ENCODE assay signal across 15 cellular contexts in genomic region chr22:24703101-24703500, GRCh38.
DNase-seq lines count a peak whose midpoint lies in the region; ATAC-seq, FAIRE-seq and TF ChIP-seq lines count a peak whose summit lies in the region.
"Had no signal": no experiment of that assay in that cellular context is flagged by ENCODE, and none has a peak within 500 bp of the region (broad histone marks: within the 10 kb centered on the region; RNA-seq: fewer than 3 reads in every experiment).

No MANE protein-coding gene starts in this region.

- no peak overlapping the region for H3K9ac ChIP-seq in IMR-90 (ENCODE audit: low read depth, low read length)

- H3K27me3 ChIP-seq in IMR-90 (ENCODE audit: control insufficient read depth, insufficient read depth, low read length) = no peaks in the 10 kb centered on the region
- H3K27me3 ChIP-seq: uterus had no signal

- no peak for TF ChIP-seq CTCF in IMR-90 (conservative IDR thresholded peaks at IDR 0.05; ENCODE audit: low read depth, low read length)

- H2AFZ ChIP-seq in IMR-90 (replicated peaks; ENCODE audit: low read length, poor library complexity) = peak overlapping the region; percentile 59

- peak overlapping the region; percentile 66 for H2BK120ac ChIP-seq in IMR-90 (ENCODE audit: low read depth, low read length)

- peak overlapping the region; percentile 51; the same call in 1 of the 2 replicates for H2AK5ac ChIP-seq in IMR-90 (ENCODE audit: low read depth, low read length)

- H2BK20ac ChIP-seq in IMR-90 (ENCODE audit: low read depth, low read length) = peak overlapping the region; percentile 88

- H2BK5ac ChIP-seq in IMR-90 (ENCODE audit: low read depth, low read length, poor library complexity, severe bottlenecking) = no peak overlapping the region

- peak overlapping the region; percentile 38 to 61 for H4K8ac ChIP-seq in IMR-90 (ENCODE audit: low read depth in 2 of 2, low read length in 2 of 2)

- H3K4me1 ChIP-seq in IMR-90 (ENCODE audit: control insufficient read depth, insufficient read depth, low read length) = peaks cover 10% of the 10 kb centered on the region
- H3K4me1 ChIP-seq: uterus had no signal

- ATAC-seq in IMR-90 (ENCODE audit: low read depth) (peak; percentile 66), left colon (peak; percentile 92), HG02938 (IDR thresholded peaks at IDR 0.05; ENCODE audit: unreplicated experiment) (no peak), HG03378 (IDR thresholded peaks at IDR 0.05; ENCODE audit: unreplicated experiment) (no peak)
- ATAC-seq: activated CD8-positive, alpha-beta T cell treated with anti-CD3 and anti-CD28 coated beads for 36 hours; T-cell had no signal

- peak overlapping the region; percentile 78 for H4K91ac ChIP-seq in IMR-90 (ENCODE audit: insufficient read depth, low read depth, low read length)

- 0 out of 2 replicates have a peak overlapping the region, but pooled peaks have one; percentile 23 for H3K23ac ChIP-seq in IMR-90 (ENCODE audit: low read depth, low read length)

- in situ Hi-C loops in IMR-90 (cut with MboI; ENCODE audit: low sequenced_read_pairs) = no loop called here

- no TSS peak for BruUV-seq in IMR-90 (replicated peaks; lab: Mats Ljungman, UMichigan)

- DNase-seq in AG08396 (ENCODE audit: low spot score) = peak; percentile 46
- peak; percentile 74 for DNase-seq in IMR-90
- peak; percentile 56 for DNase-seq in amniotic epithelial cell (ENCODE audit: low read depth)
- DNase-seq in left colon = peak; percentile 48 to 67
- no peak for DNase-seq in HTR-8/SVneo (ENCODE audit: insufficient read length, low spot score)
- DNase-seq in GOT3 (lab: John Stamatoyannopoulos, UW) = no peak
- DNase-seq: activated CD8-positive, alpha-beta T cell treated with anti-CD3 and anti-CD28 coated beads for 36 hours; GDM1; kidney glomerular epithelial cell; MV-4-11; T-cell; uterus had no signal

- H3K79me1 ChIP-seq in IMR-90 (ENCODE audit: low read depth in 1 of 2, low read length in 2 of 2) = no peaks in the 10 kb centered on the region

- WGBS in IMR-90 (ENCODE audit: extremely low coverage in 2 of 2, insufficient read length in 1 of 2), 2 experiments = 55% methylated on average over 9 of the region's 11 CpGs; no CpG with 5 or more reads in 1 of the 2 experiments

- no peaks in the 10 kb centered on the region for H3K36me3 ChIP-seq in IMR-90 (ENCODE audit: control insufficient read depth, insufficient read depth, low read length)
- H3K36me3 ChIP-seq: uterus had no signal

- no peak for TF ChIP-seq RAD21 in IMR-90 (IDR thresholded peaks at IDR 0.05; ENCODE audit: low read length)

- H3K9me1 ChIP-seq in IMR-90 (ENCODE audit: insufficient read depth, low read length) = peaks cover 6% of the 10 kb centered on the region

- no peak overlapping the region for H3K14ac ChIP-seq in IMR-90 (replicated peaks; ENCODE audit: low read depth, low read length)

- peak overlapping the region; percentile 51 for H3K4ac ChIP-seq in IMR-90 (ENCODE audit: low read depth, low read length)

- dilution Hi-C loops in IMR-90 (cut with HindIII; ENCODE audit: low sequenced_read_pairs, unreplicated experiment) = no loop called here

- H4K5ac ChIP-seq in IMR-90 (ENCODE audit: low read depth, low read length) = no peak overlapping the region

- no peak overlapping the region for H3K56ac ChIP-seq in IMR-90 (ENCODE audit: extremely low read depth, insufficient read depth, low read length)

- intact Hi-C loops in IMR-90 (cut with micrococcal nuclease) = loop anchor here (2.0 kb wide), 1 partner anchor 26 kb away; no protein-coding TSS in a partner anchor
- intact Hi-C loops in left colon (cut with DNase I, micrococcal nuclease) = no loop called here

- no peaks in the 10 kb centered on the region for H4K20me1 ChIP-seq in IMR-90 (ENCODE audit: insufficient read depth, low read length)

- no peak for FAIRE-seq in HTR-8/SVneo (lab: Jason Lieb, UNC)
- FAIRE-seq: colon had no signal

- peak overlapping the region; percentile 70; the same call in 1 of the 3 replicates for H2BK15ac ChIP-seq in IMR-90 (ENCODE audit: low read depth, low read length)

- no peak overlapping the region for H3K4me3 ChIP-seq in IMR-90 (ENCODE audit: insufficient read depth, low read depth, low read length)
- H3K4me3 ChIP-seq: uterus had no signal

- no peak overlapping the region for H3K27ac ChIP-seq in IMR-90 (ENCODE audit: insufficient read depth, low read length)
- H3K27ac ChIP-seq: uterus had no signal

- no peaks in the 10 kb centered on the region for H3K9me3 ChIP-seq in IMR-90 (ENCODE audit: control insufficient read depth, insufficient read depth, low read length)
- H3K9me3 ChIP-seq: uterus had no signal

- no peak overlapping the region for H3K4me2 ChIP-seq in IMR-90 (ENCODE audit: low read depth, low read length)

- H2AK9ac ChIP-seq in IMR-90 (replicated peaks; ENCODE audit: low read depth, low read length, poor library complexity) = peak overlapping the region; percentile 50

- CTCF ChIA-PET in IMR-90 (lab: Yijun Ruan, JAX) = interaction anchor here (0.7 kb wide), 1 partner anchor 10 kb away, joined by 4 read pairs; no protein-coding TSS in a partner anchor

- no peak overlapping the region for H3K18ac ChIP-seq in IMR-90 (ENCODE audit: low read depth, low read length)

- no peak for TF ChIP-seq POLR2A in IMR-90 (IDR thresholded peaks at IDR 0.05; ENCODE audit: low read depth, low read length)

- POLR2A ChIA-PET in IMR-90 (lab: Charles Lee; ENCODE audit: unreplicated experiment) = no interaction called here

TF ChIP-seq in IMR-90, 13 proteins besides CTCF, POLR2A, EP300 and RAD21:
- TF ChIP-seq MXI1 (IDR thresholded peaks at IDR 0.05; ENCODE audit: borderline replicate concordance, low read depth, low read length) (peak; percentile 59), BHLHE40 (IDR thresholded peaks at IDR 0.05; ENCODE audit: low read depth, low read length) (peak; percentile 81), MAZ (IDR thresholded peaks at IDR 0.05; ENCODE audit: borderline replicate concordance, low read depth, low read length) (no peak)
TF ChIP-seq in IMR-90: peak in this region for 2.

Comparison
In these comparisons a context has a peak if more than half of its experiments do, and no peak if none do; other contexts are left out.
1. DNase-seq: peak in AG08396 (single experiment), IMR-90 (single experiment), amniotic epithelial cell (single experiment) and left colon (2 of 2); none in HTR-8/SVneo (single experiment) and GOT3 (single experiment).
2. ATAC-seq: peak in IMR-90 (single experiment) and left colon (single experiment); none in HG02938 (single experiment) and HG03378 (single experiment).